Comparison of ENCODE assay signal across 8 cellular contexts in genomic region chr17:68011199-68011665, GRCh38. TPM values are rescaled to one million over a fixed set of nuclear protein-coding genes. Genes with fewer than 3 reads are reported as not detected.
A peak's percentile ranks its signal among the peaks of the same experiment; 100 is the strongest.
DNase-seq lines count a peak whose midpoint lies in the region; ATAC-seq and TF ChIP-seq lines count a peak whose summit lies in the region.

No MANE protein-coding gene starts in this region.

- 0 out of 2 replicates have a peak overlapping the region, but pooled peaks have one; percentile 78 for H3K27ac Mint-ChIP-seq in GM23338

- CTCF ChIA-PET in BJ (lab: Yijun Ruan, JAX) = interaction anchor here (0.8 to 1.3 kb wide), 8 partner anchors 8 to 36 kb away, joined by 3 to 4 read pairs (median 3); no protein-coding TSS in a partner anchor
- CTCF ChIA-PET in PC-3 (lab: Charles Lee) = interaction anchor here (0.7 to 1.8 kb wide), 2 partner anchors 9 to 215 kb away, joined by 4 to 5 read pairs; no protein-coding TSS in a partner anchor

- POLR2A ChIA-PET in BJ (lab: Charles Lee) (no interaction called here), PC-3 (lab: Charles Lee; ENCODE audit: unreplicated experiment) (no interaction called here)

- H4K20me1 ChIP-seq in GM23338 (replicated peaks; ENCODE audit: insufficient read depth) (no peaks in the 10 kb centered on the region), PC-3 (ENCODE audit: low read length) (no peaks in the 10 kb centered on the region)

- DNase-seq in BJ (ENCODE audit: low read depth) (no peak), GM23338 (ENCODE audit: low spot score) (peak; percentile 87), PC-3 (peak; percentile 59), activated T-helper 1 cell treated with Interleukin-2 at 50 U/mL for 16 hours (ENCODE audit: low read depth) (peak; percentile 36), globus pallidus (ENCODE audit: low spot score) (peak; percentile 23), retina (peak; percentile 56), H4 (ENCODE audit: low spot score) (no peak)

- H3K4me2 ChIP-seq in GM23338 = no peak overlapping the region; the same call in 1 of the 2 replicates
- peak overlapping the region; percentile 63 for H3K4me2 ChIP-seq in PC-3 (ENCODE audit: low read length)

- 0 out of 2 replicates have a peak, but pooled peaks cover 2% of the 10 kb centered on the region for H3F3A ChIP-seq in GM23338 (replicated peaks; ENCODE audit: low read depth)
- no peaks in the 10 kb centered on the region for H3F3A ChIP-seq in PC-3 (ENCODE audit: low read length, unreplicated experiment)

- H3K4me1 Mint-ChIP-seq in GM23338 = 0 out of 3 replicates have a peak, but pooled peaks cover 3% of the 10 kb centered on the region

- no peaks in the 10 kb centered on the region for H3K4me1 ChIP-seq in GM23338 (ENCODE audit: insufficient read depth)
- 0 out of 2 replicates have a peak, but pooled peaks cover 3% of the 10 kb centered on the region for H3K4me1 ChIP-seq in PC-3 (ENCODE audit: insufficient read depth, low read length)

- no peaks in the 10 kb centered on the region; the same call in 2 of the 3 replicates for H3K9me3 Mint-ChIP-seq in GM23338

- no TSS peak for BruUV-seq in PC-3 (replicated peaks; lab: Mats Ljungman, UMichigan)

- H3K27me3 Mint-ChIP-seq in GM23338 (ENCODE audit: insufficient read depth, low read depth, poor library complexity) = peaks cover 16% of the 10 kb centered on the region

- no peaks in the 10 kb centered on the region for H3K9me3 ChIP-seq in PC-3 (ENCODE audit: low read length)

- no peaks in the 10 kb centered on the region; the same call in 2 of the 3 replicates for H3K36me3 Mint-ChIP-seq in GM23338 (ENCODE audit: low read depth)

- H3K4me3 Mint-ChIP-seq in GM23338 = peak overlapping the region; percentile 54

- H3K79me2 ChIP-seq in GM23338 (replicated peaks; ENCODE audit: insufficient read depth) = no peaks in the 10 kb centered on the region
- H3K79me2 ChIP-seq in PC-3 (ENCODE audit: low read length) = no peaks in the 10 kb centered on the region

- H3K27me3 ChIP-seq in BJ (ENCODE audit: control insufficient read depth, insufficient read depth, low read length) = no peaks in the 10 kb centered on the region
- H3K27me3 ChIP-seq in GM23338 (ENCODE audit: insufficient read depth) = no peaks in the 10 kb centered on the region
- no peaks in the 10 kb centered on the region for H3K27me3 ChIP-seq in PC-3 (ENCODE audit: low read length)

- intact Hi-C loops in PC-3 (cut with micrococcal nuclease) = no loop called here

- H3K36me3 ChIP-seq in BJ (ENCODE audit: control insufficient read depth, insufficient read depth, low read length) = no peaks in the 10 kb centered on the region
- no peaks in the 10 kb centered on the region for H3K36me3 ChIP-seq in GM23338 (ENCODE audit: insufficient read depth)
- H3K36me3 ChIP-seq in PC-3 (ENCODE audit: low read depth, low read length) = no peaks in the 10 kb centered on the region

- no peak overlapping the region for H3K27ac ChIP-seq in GM23338 (ENCODE audit: low read depth)
- no peak overlapping the region for H3K27ac ChIP-seq in PC-3 (ENCODE audit: low read length)

- H3K9me2 ChIP-seq in GM23338 (ENCODE audit: insufficient read depth) (no peaks in the 10 kb centered on the region), PC-3 (replicated peaks; ENCODE audit: low read length) (no peaks in the 10 kb centered on the region)

- H3K4me3 ChIP-seq in BJ (ENCODE audit: low read depth, low read length) = no peak overlapping the region
- 0 out of 2 replicates have a peak overlapping the region, but pooled peaks have one; percentile 31 for H3K4me3 ChIP-seq in GM23338
- peak overlapping the region; percentile 48; the same call in 1 of the 2 replicates for H3K4me3 ChIP-seq in PC-3 (ENCODE audit: low read length)

- TF ChIP-seq CTCF in BJ (IDR thresholded peaks at IDR 0.05; ENCODE audit: insufficient read depth, low read depth, low read length) = peak; percentile 73
- peak; percentile 89 to 98 for TF ChIP-seq CTCF in GM23338 (conservative IDR thresholded peaks at IDR 0.05; ENCODE audit: low read depth in 2 of 2)
- TF ChIP-seq CTCF in PC-3 (conservative IDR thresholded peaks at IDR 0.05; ENCODE audit: low read depth, low read length) = peak; percentile 91

- H2AFZ ChIP-seq in GM23338 (0 out of 2 replicates have a peak overlapping the region, but pooled peaks have one; percentile 39), PC-3 (ENCODE audit: low read length) (peak overlapping the region; percentile 82)

- H3K9ac ChIP-seq in PC-3 (ENCODE audit: low read length) = no peak overlapping the region

- ATAC-seq in GM23338 = peak; percentile 97
- peak; percentile 90 for ATAC-seq in PC-3
- no peak for ATAC-seq in GM21423 (IDR thresholded peaks at IDR 0.05; ENCODE audit: unreplicated experiment)

TF ChIP-seq in GM23338, 12 proteins besides CTCF, POLR2A, EP300 and RAD21 (continues in another document):
- TF ChIP-seq CREB1 (CRISPR knock-in tag; IDR thresholded peaks at IDR 0.05; ENCODE audit: low read depth) (no peak), ZNF114 (CRISPR knock-in tag; IDR thresholded peaks at IDR 0.05) (no peak), STAT1 (IDR thresholded peaks at IDR 0.05; ENCODE audit: unreplicated experiment) (no peak), JUNB (IDR thresholded peaks at IDR 0.05; ENCODE audit: unreplicated experiment) (no peak), ZNF462 (CRISPR knock-in tag; IDR thresholded peaks at IDR 0.05) (no peak), ZNF331 (CRISPR knock-in tag; IDR thresholded peaks at IDR 0.05; ENCODE audit: low read depth) (no peak), EZH2 (IDR thresholded peaks at IDR 0.05; ENCODE audit: low read depth, unreplicated experiment) (no peak)

RNA-seq across cellular contexts. Expression of gene C17orf58, which starts 15.0 kb away (rescaled TPM):
- polyA plus RNA-seq in BJ (2011; rRNA removed) = 7.9 and 8.9 TPM in 2 replicates
- 2.8 and 5.0 TPM in 2 replicates for polyA minus RNA-seq in BJ (2011; rRNA and poly(A)+ RNA removed)
- total RNA-seq in GM23338 (2014; rRNA removed; shearing (Covaris generic)) = 30.9 and 42.3 TPM in 2 replicates
- polyA plus RNA-seq in GM23338 (2016; fragmentation: Nextera tagmentation; extraction: Ambion mirVana) = 35.0 and 35.8 TPM in 2 replicates
- 13.2 and 25.3 TPM in 2 replicates for total RNA-seq in PC-3 (2014; rRNA removed)
- total RNA-seq in H4 (2014; rRNA removed; shearing (Covaris generic)) = 20.3 and 25.5 TPM in 2 replicates

RNA-seq across cellular contexts. Expression of gene KPNA2, which starts 24.3 kb away (rescaled TPM):
- polyA plus RNA-seq in BJ (2011; rRNA removed) = 165 and 212 TPM in 2 replicates
- polyA minus RNA-seq in BJ (2011; rRNA and poly(A)+ RNA removed) = 178 and 220 TPM in 2 replicates
- 442 and 468 TPM in 2 replicates for total RNA-seq in GM23338 (2014; rRNA removed; shearing (Covaris generic))
- polyA plus RNA-seq in GM23338 (2016; fragmentation: Nextera tagmentation; extraction: Ambion mirVana) = 364 and 375 TPM in 2 replicates
- total RNA-seq in PC-3 (2014; rRNA removed) = 223 and 288 TPM in 2 replicates
- 394 and 483 TPM in 2 replicates for total RNA-seq in H4 (2014; rRNA removed; shearing (Covaris generic))

Comparison
In these comparisons a context has a peak if more than half of its experiments do, and no peak if none do; other contexts are left out.
1. DNase-seq: peak in GM23338 (single experiment), PC-3 (single experiment), activated T-helper 1 cell treated with Interleukin-2 at 50 U/mL for 16 hours (single experiment), globus pallidus (single experiment) and retina (single experiment); none in BJ (single experiment) and H4 (single experiment).
2. Peak in every context shown above with its lines, with median percentiles within 50 percentile points of each other: CTCF ChIP-seq.